Comparison of ENCODE assay signal across 9 cellular contexts in the genomic region with DNA sequence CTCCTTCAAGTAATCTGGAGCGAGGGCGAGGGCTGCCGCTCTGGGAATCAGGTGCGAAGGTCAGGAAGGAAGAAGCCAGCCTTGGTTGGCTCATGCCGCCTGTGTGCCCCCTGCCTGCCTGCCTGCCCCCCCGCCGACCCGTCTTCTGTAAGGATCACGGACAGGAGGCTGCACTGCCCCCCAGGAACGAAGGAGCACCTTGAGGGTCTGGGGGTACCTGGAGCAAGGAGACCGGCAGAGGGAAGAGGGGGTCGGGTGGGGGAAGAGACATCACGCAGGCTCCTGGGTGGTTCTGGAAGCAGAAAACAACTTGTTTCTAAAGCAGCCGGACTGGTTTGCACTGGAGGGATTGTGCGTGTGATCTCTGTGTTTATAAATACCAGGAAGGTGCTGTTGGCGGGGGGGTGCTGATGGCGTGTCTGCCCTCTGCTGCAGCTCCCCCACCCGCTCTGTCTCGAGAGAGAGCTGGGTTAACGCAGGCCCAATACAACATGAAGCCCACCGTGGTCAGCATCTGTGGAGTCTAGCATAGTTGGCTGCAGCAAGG. TPM values are rescaled to one million over a fixed set of nuclear protein-coding genes. Genes with fewer than 3 reads are reported as not detected.
DNase-seq lines count a peak whose midpoint lies in the region; ATAC-seq, FAIRE-seq and TF ChIP-seq lines count a peak whose summit lies in the region.
"Had no signal": no experiment of that assay in that cellular context is flagged by ENCODE, and none has a peak within 500 bp of the region (broad histone marks: within the 10 kb centered on the region; RNA-seq: fewer than 3 reads in every experiment).

No MANE protein-coding gene starts in this region.

- H3K4me2 ChIP-seq in A549 (peak overlapping the region; percentile 71), H9 (ENCODE audit: insufficient read depth, insufficient read length, low read length) (peak overlapping the region; percentile 56), astrocyte (ENCODE audit: low read length) (peak overlapping the region; percentile 95), keratinocyte (ENCODE audit: control insufficient read depth, extremely low read depth, insufficient read depth, low read depth, low read length) (peak overlapping the region; percentile 89)

- no peak overlapping the region for H2BK5ac ChIP-seq in H9 (ENCODE audit: insufficient read length, low read length)

- H3K27me3 ChIP-seq in H9 (ENCODE audit: insufficient read depth, low read length) (peaks cover 25% of the 10 kb centered on the region; the same call in 1 of the 2 replicates), astrocyte (ENCODE audit: insufficient read depth, low read length) (no peaks in the 10 kb centered on the region), keratinocyte (ENCODE audit: control insufficient read depth, extremely low read depth, insufficient read depth, low read length) (no peaks in the 10 kb centered on the region), testis (no peaks in the 10 kb centered on the region)

- H3K9me3 ChIP-seq in A549: no peaks in the 10 kb centered on the region
- H3K9me3 ChIP-seq in H9 (ENCODE audit: control insufficient read depth, low read depth, low read length): no peaks in the 10 kb centered on the region
- no peaks in the 10 kb centered on the region for H3K9me3 ChIP-seq in astrocyte (ENCODE audit: insufficient read depth, low read depth, low read length)
- no peaks in the 10 kb centered on the region for H3K9me3 ChIP-seq in keratinocyte (ENCODE audit: control insufficient read depth, low read depth, low read length)
- no peaks in the 10 kb centered on the region for H3K9me3 ChIP-seq in testis

- H3K27me3 Mint-ChIP-seq in H9 (ENCODE audit: low read depth): peaks cover 25% of the 10 kb centered on the region
- H3K27me3 Mint-ChIP-seq in astrocyte (ENCODE audit: low read depth, unreplicated experiment): no peaks in the 10 kb centered on the region

- no peak overlapping the region for H2BK120ac ChIP-seq in H9 (ENCODE audit: low read depth, low read length, poor library complexity, severe bottlenecking)

- no peak for FAIRE-seq in A549 (lab: Jason Lieb, UNC)
- no peak for FAIRE-seq in astrocyte (lab: Jason Lieb, UNC)
- FAIRE-seq in keratinocyte (lab: Jason Lieb, UNC): peak; percentile 5
- no peak for FAIRE-seq in GM19239 (lab: Jason Lieb, UNC)

- H2BK12ac ChIP-seq in H9 (ENCODE audit: insufficient read length, low read depth, low read length): no peak overlapping the region

- TF ChIP-seq CTCF in A549 (IDR thresholded peaks at IDR 0.05) (no peak), H9 (conservative IDR thresholded peaks at IDR 0.05) (no peak), astrocyte (IDR thresholded peaks at IDR 0.05; ENCODE audit: insufficient read depth, low read depth, low read length) (no peak), keratinocyte (optimal IDR thresholded peaks at IDR 0.05 in 1 of 3, IDR thresholded peaks at IDR 0.05 in 1 of 3, conservative IDR thresholded peaks at IDR 0.05 in 1 of 3; ENCODE audit: extremely low read depth in 1 of 3, insufficient read depth in 2 of 3, low read length in 3 of 3) (no peak), testis (IDR thresholded peaks at IDR 0.05) (no peak)

- TF ChIP-seq POLR2A in A549 (IDR thresholded peaks at IDR 0.05; ENCODE audit: low read length): no peak
- TF ChIP-seq POLR2A in testis (IDR thresholded peaks at IDR 0.05): no peak

- POLR2A ChIA-PET in A549 (lab: Yijun Ruan, JAX): no interaction called here

- no peak overlapping the region for H4K8ac ChIP-seq in H9 (replicated peaks; ENCODE audit: insufficient read length, low read depth, low read length)

- H3K36me3 Mint-ChIP-seq in H9 (ENCODE audit: insufficient read depth in 1 of 3, low read depth in 3 of 3) (no peaks in the 10 kb centered on the region), astrocyte (ENCODE audit: low read depth, unreplicated experiment) (peaks cover 9% of the 10 kb centered on the region)

- no peak overlapping the region for H3K14ac ChIP-seq in H9 (ENCODE audit: insufficient read depth, low read length)

- no peaks in the 10 kb centered on the region for H3K79me1 ChIP-seq in H9 (ENCODE audit: insufficient read depth, low read depth, low read length, poor library complexity, severe bottlenecking)

- TF ChIP-seq EP300 in A549 (IDR thresholded peaks at IDR 0.05): no peak

- no peak overlapping the region for H3T11ph ChIP-seq in H9 (ENCODE audit: low read length)

- peak overlapping the region; percentile 95 for H3K27ac ChIP-seq in A549
- H3K27ac ChIP-seq in H9 (ENCODE audit: insufficient read length, low read depth, low read length): no peak overlapping the region
- peak overlapping the region; percentile 94 for H3K27ac ChIP-seq in astrocyte (ENCODE audit: low read depth, low read length)
- H3K27ac ChIP-seq in keratinocyte (ENCODE audit: control insufficient read depth, insufficient read depth, low read length): peak overlapping the region; percentile 89
- H3K27ac ChIP-seq in testis: peak overlapping the region; percentile 99 to 100

- no peaks in the 10 kb centered on the region for H3K9me3 Mint-ChIP-seq in H9
- no peaks in the 10 kb centered on the region for H3K9me3 Mint-ChIP-seq in astrocyte (ENCODE audit: unreplicated experiment)
- H3K9me3 Mint-ChIP-seq: dendritic cell treated with granulocyte-macrophage colony-stimulating factor and Interleukin-4, amounts not matched to agents 40 ng/mL and 50 ng/mL, for 4 days had no signal

- no peak overlapping the region; a peak in 4 of 5 replicates for H3K4me3 Mint-ChIP-seq in H9
- H3K4me3 Mint-ChIP-seq in astrocyte (ENCODE audit: unreplicated experiment): no peak overlapping the region
- H3K4me3 Mint-ChIP-seq: dendritic cell treated with granulocyte-macrophage colony-stimulating factor and Interleukin-4, amounts not matched to agents 40 ng/mL and 50 ng/mL, for 4 days had no signal

- H2AK5ac ChIP-seq in H9 (ENCODE audit: insufficient read length, low read length): no peak overlapping the region

- peak in 1 of 2 experiments; percentile 44 for DNase-seq in A549 (ENCODE audit: low read depth in 1 of 2, low spot score in 1 of 2)
- DNase-seq in H9: no peak
- peak; percentile 56 for DNase-seq in astrocyte (ENCODE audit: low read depth)
- DNase-seq in keratinocyte (ENCODE audit: low read depth, low spot score): no peak
- DNase-seq in testis: peak; percentile 68
- no peak for DNase-seq in stimulated activated naive CD8-positive, alpha-beta T cell treated with anti-CD3 and anti-CD28 coated beads, Interleukin-15, Interleukin-2, amounts not matched to agents 100 U/mL and 50 U/mL, for 24 hours
- DNase-seq in GM19239 (ENCODE audit: insufficient read length, low spot score): no peak

- H3K36me3 ChIP-seq in astrocyte (ENCODE audit: insufficient read depth, low read length): no peaks in the 10 kb centered on the region
- peaks cover 3 to 16% of the 10 kb centered on the region in 2 experiments for H3K36me3 ChIP-seq in keratinocyte (ENCODE audit: control insufficient read depth in 2 of 2, extremely low read depth in 1 of 2, insufficient read depth in 2 of 2, low read length in 2 of 2)
- H3K36me3 ChIP-seq in testis (ENCODE audit: low read depth, missing control alignments): no peaks in the 10 kb centered on the region

- no peak overlapping the region for H3K9ac ChIP-seq in H9 (ENCODE audit: extremely low read depth, insufficient read length, low read length)
- peak overlapping the region; percentile 97 for H3K9ac ChIP-seq in astrocyte (ENCODE audit: low read length)
- H3K9ac ChIP-seq in keratinocyte (ENCODE audit: control insufficient read depth, extremely low read depth, insufficient read depth, low read length): peak overlapping the region; percentile 88

- H3K4me1 Mint-ChIP-seq in H9: peaks cover 18 to 19% of the 10 kb centered on the region in 2 experiments
- peaks cover 29% of the 10 kb centered on the region for H3K4me1 Mint-ChIP-seq in astrocyte (ENCODE audit: low read depth, unreplicated experiment)

- no peaks in the 10 kb centered on the region for H3K9me1 ChIP-seq in keratinocyte (ENCODE audit: control insufficient read depth, extremely low read depth, insufficient read depth, low read length)

- H2BK15ac ChIP-seq in H9 (ENCODE audit: low read depth, low read length): no peak overlapping the region

- H4K91ac ChIP-seq in H9 (ENCODE audit: insufficient read length, low read depth, low read length): no peak overlapping the region

- peaks cover 31% of the 10 kb centered on the region for H3K4me1 ChIP-seq in A549
- H3K4me1 ChIP-seq in H9 (ENCODE audit: insufficient read depth, low read length): peaks cover 5% of the 10 kb centered on the region; the same call in 1 of the 2 replicates
- peaks cover 47% of the 10 kb centered on the region for H3K4me1 ChIP-seq in astrocyte (ENCODE audit: insufficient read depth, low read length)
- H3K4me1 ChIP-seq in keratinocyte (ENCODE audit: control insufficient read depth, extremely low read depth, insufficient read depth, low read length): peaks cover 41% of the 10 kb centered on the region
- H3K4me1 ChIP-seq in testis: peaks cover 38% of the 10 kb centered on the region

- H4K20me1 ChIP-seq in H9 (ENCODE audit: control insufficient read depth, insufficient read depth, insufficient read length) (no peaks in the 10 kb centered on the region), astrocyte (ENCODE audit: insufficient read depth, low read length) (peaks cover 51% of the 10 kb centered on the region), keratinocyte (ENCODE audit: control insufficient read depth, extremely low read depth, insufficient read depth, low read length) (peaks cover 4% of the 10 kb centered on the region)

- WGBS in A549 (ENCODE audit: missing lambda C conversion rate): 1% methylated on average over 16 of the region's 21 CpGs
- WGBS in H9 (ENCODE audit: extremely low coverage, insufficient read length, low lambda C conversion rate): no CpG with 5 or more reads among the region's 21 CpGs
- 0 to 2% methylated on average over 13 to 21 of the region's 21 CpGs for WGBS in testis, 2 donors

- no peak overlapping the region for H2BK20ac ChIP-seq in H9 (ENCODE audit: low read depth, low read length, poor library complexity, severe bottlenecking)

- ATAC-seq in A549 (no peak), HG02870 (IDR thresholded peaks at IDR 0.05; ENCODE audit: unreplicated experiment) (no peak)
- ATAC-seq in stimulated activated naive CD8-positive, alpha-beta T cell treated with anti-CD3 and anti-CD28 coated beads, Interleukin-15, Interleukin-2, amounts not matched to agents 100 U/mL and 50 U/mL, for 24 hours: no peak

- H3K4ac ChIP-seq in H9 (ENCODE audit: low read depth, low read length): no peak overlapping the region

- peaks cover 28% of the 10 kb centered on the region for H3K23me2 ChIP-seq in H9 (ENCODE audit: insufficient read length, low read depth, low read length, poor library complexity, severe bottlenecking)

- no peak overlapping the region for H3K18ac ChIP-seq in H9 (ENCODE audit: insufficient read length, low read depth, low read length)

- no peak overlapping the region for H4K5ac ChIP-seq in H9 (ENCODE audit: insufficient read length, low read depth, low read length)

- no peak overlapping the region for H3K23ac ChIP-seq in H9 (ENCODE audit: insufficient read length, low read depth, low read length)

- CTCF ChIA-PET in A549 (lab: Yijun Ruan, JAX): interaction anchor here (1.2 kb wide), 1 partner anchor 689 kb away, joined by 4 read pairs; no protein-coding TSS in a partner anchor

- dilution Hi-C loops in keratinocyte (cut with MboI; ENCODE audit: extremely low pct_ligation_motif_present, low sequenced_read_pairs): no loop called here

- H2AFZ ChIP-seq in H9 (ENCODE audit: low read length) (no peak overlapping the region), astrocyte (ENCODE audit: low read depth, low read length) (no peak overlapping the region), keratinocyte (ENCODE audit: control insufficient read depth, low read length) (no peak overlapping the region)

- H3K4me3 ChIP-seq in A549: peak overlapping the region; percentile 78
- peak overlapping the region; percentile 82 for H3K4me3 ChIP-seq in astrocyte (ENCODE audit: insufficient read depth, low read depth, low read length)
- peak overlapping the region; percentile 77 to 94 (median 79) for H3K4me3 ChIP-seq in keratinocyte (ENCODE audit: control insufficient read depth in 2 of 3, extremely low read depth in 1 of 3, insufficient read depth in 2 of 3, low read depth in 1 of 3, low read length in 3 of 3)
- H3K4me3 ChIP-seq in testis: peak overlapping the region; percentile 62 to 77

- no peak overlapping the region for H3K56ac ChIP-seq in H9 (ENCODE audit: insufficient read length, low read depth, low read length)

- intact Hi-C loops in testis (cut with DNase I; ENCODE audit: low total_unique reads): loop anchor here (5.0 to 10.0 kb wide), 2 partner anchors 440 to 687 kb away; no protein-coding TSS in a partner anchor

- TF ChIP-seq RAD21 in A549 (conservative IDR thresholded peaks at IDR 0.05 in 1 of 2, IDR thresholded peaks at IDR 0.05 in 1 of 2): 0 out of 5 replicates have a peak, but pooled peaks of 1 of the 2 experiments have one; percentile 3

- H3K79me2 ChIP-seq in H9 (ENCODE audit: insufficient read depth, low read length): no peaks in the 10 kb centered on the region
- peaks cover 66% of the 10 kb centered on the region for H3K79me2 ChIP-seq in astrocyte (ENCODE audit: insufficient read depth, low read length)
- H3K79me2 ChIP-seq in keratinocyte (ENCODE audit: control insufficient read depth, insufficient read depth, low read length): peaks cover 63% of the 10 kb centered on the region

- no peak overlapping the region for H3K27ac Mint-ChIP-seq in H9
- H3K27ac Mint-ChIP-seq in astrocyte (ENCODE audit: unreplicated experiment): no peak overlapping the region
- H3K27ac Mint-ChIP-seq: dendritic cell treated with granulocyte-macrophage colony-stimulating factor and Interleukin-4, amounts not matched to agents 40 ng/mL and 50 ng/mL, for 4 days had no signal

RNA-seq across cellular contexts. Expression of a gene that starts 1.7 kb away (rescaled TPM):
- 45.7 and 50.6 TPM in 2 replicates for polyA plus RNA-seq in A549 (2011; rRNA removed)
- 26.7 and 37.2 TPM in 2 replicates for polyA plus RNA-seq in A549 (2012; cell fraction: cytosol; rRNA removed)
- polyA plus RNA-seq in A549 (2012; cell fraction: nucleus; rRNA removed): 89.7 and 95.0 TPM in 2 replicates
- 68.1 to 73.4 TPM (median 69.0 TPM) in 3 replicates for polyA plus RNA-seq in A549 (2017; fragmentation: RNase III; extraction: RNeasy Plus Mini Kit Qiagen cat#74134 plus additional on column Dnase treatment)
- 86.7 and 103 TPM in 2 replicates for polyA minus RNA-seq in A549 (2011; rRNA and poly(A)+ RNA removed)
- total RNA-seq in H9 (2021): 7.3 and 7.4 TPM in 2 replicates
- 156 and 158 TPM in 2 replicates for total RNA-seq in astrocyte
- polyA plus RNA-seq in keratinocyte: 20.4 to 32.7 TPM (median 24.1 TPM) in 3 replicates
- polyA plus RNA-seq in keratinocyte (2011; ENCODE audit: low read depth): 34.5 TPM
- polyA plus RNA-seq in keratinocyte (2011; cell fraction: cytosol; rRNA removed): 20.3 and 23.5 TPM in 2 replicates
- polyA plus RNA-seq in keratinocyte (2011; cell fraction: nucleus; rRNA removed): 65.4 and 67.8 TPM in 2 replicates
- polyA plus RNA-seq in keratinocyte (2012; ENCODE audit: low replicate concordance): 24.4 and 59.1 TPM in 2 replicates
- 40.4 to 67.6 TPM (median 60.8 TPM) in 3 replicates for polyA minus RNA-seq in keratinocyte
- 47.8 TPM for polyA minus RNA-seq in keratinocyte (2011; cell fraction: cytosol; rRNA and poly(A)+ RNA removed)
- 63.4 and 86.1 TPM in 2 replicates for polyA minus RNA-seq in keratinocyte (2011; cell fraction: nucleus; rRNA and poly(A)+ RNA removed)
- 10 to 100 TPM; 24.3 to 39.7 TPM for total RNA-seq in testis
- polyA plus RNA-seq in testis (ENCODE audit: insufficient read depth, low read depth, low replicate concordance): 14.1 TPM

Comparison
In these comparisons a context has a peak if more than half of its experiments do, and no peak if none do; other contexts are left out.
1. DNase-seq: peak in astrocyte (single experiment) and testis (single experiment); none in H9 (single experiment), keratinocyte (single experiment), stimulated activated naive CD8-positive, alpha-beta T cell treated with anti-CD3 and anti-CD28 coated beads, Interleukin-15, Interleukin-2, amounts not matched to agents 100 U/mL and 50 U/mL, for 24 hours (single experiment) and GM19239 (single experiment).
2. Peak in every context shown above with its lines, with median percentiles within 50 percentile points of each other: H3K4me2 ChIP-seq and H3K4me3 ChIP-seq.